ENCODE assay signal across 16 cellular contexts in genomic region chr9:82538634-82539033, GRCh38.
"Had no signal": no experiment of that assay in that cellular context is flagged by ENCODE, and none has a peak within 500 bp of the region (broad histone marks: within the 10 kb centered on the region; RNA-seq: fewer than 3 reads in every experiment).

No MANE protein-coding gene starts in this region.

- H3K4me3 ChIP-seq: stomach, testis, upper lobe of left lung had no signal

- H3K4me3 Mint-ChIP-seq: activated naive CD8-positive, alpha-beta T cell treated with anti-CD3 and anti-CD28 coated beads, Interleukin-2, amount 10 ng/mL, durations not matched to agents 7 days and 5 days; endodermal cell; naive B cell had no signal

- H3K27ac Mint-ChIP-seq: activated naive CD8-positive, alpha-beta T cell treated with anti-CD3 and anti-CD28 coated beads, Interleukin-2, amount 10 ng/mL, durations not matched to agents 7 days and 5 days; endodermal cell; naive B cell had no signal

- H3K9me3 Mint-ChIP-seq: activated naive CD8-positive, alpha-beta T cell treated with anti-CD3 and anti-CD28 coated beads, Interleukin-2, amount 10 ng/mL, durations not matched to agents 7 days and 5 days; endodermal cell; naive B cell had no signal

- ATAC-seq: left lobe of liver had no signal

- H3K27me3 Mint-ChIP-seq: naive B cell had no signal

- H3K4me1 Mint-ChIP-seq: activated naive CD8-positive, alpha-beta T cell treated with anti-CD3 and anti-CD28 coated beads, Interleukin-2, amount 10 ng/mL, durations not matched to agents 7 days and 5 days; endodermal cell; naive B cell had no signal

- H3K36me3 Mint-ChIP-seq: activated naive CD8-positive, alpha-beta T cell treated with anti-CD3 and anti-CD28 coated beads, Interleukin-2, amount 10 ng/mL, durations not matched to agents 7 days and 5 days; naive B cell had no signal

- DNase-seq: activated CD4-positive, CD25-positive, alpha-beta regulatory T cell treated with anti-CD3 and anti-CD28 coated beads, Interleukin-2, amount 50 U/mL, for 72 hours; activated naive CD4-positive, alpha-beta T cell; activated naive CD8-positive, alpha-beta T cell treated with anti-CD3 and anti-CD28 coated beads, Interleukin-2, amount 10 ng/mL, durations not matched to agents 7 days and 5 days; activated T-cell treated with anti-CD3 and anti-CD28 coated beads for 4 hours; anterior cingulate cortex; dermis blood vessel endothelial cell; endodermal cell; erythroblast; naive B cell; stimulated activated CD4-positive, alpha-beta T cell treated with anti-CD3 and anti-CD28 coated beads, Interleukin-12 subunit alpha, Interleukin-12 subunit beta, amount 100 ng/mL, for 4 hours; stimulated activated CD4-positive, alpha-beta T cell treated with anti-CD3 and anti-CD28 coated beads, Interleukin-2, amount 100 ng/mL, for 24 hours; stomach; T1000; testis had no signal
